In genomic region chr3:69890094-69890493, GRCh38 we compare ENCODE assay signal across 16 cellular contexts.
DNase-seq lines count a peak whose midpoint lies in the region; ATAC-seq, FAIRE-seq and TF ChIP-seq lines count a peak whose summit lies in the region.
"Had no signal": no experiment of that assay in that cellular context is flagged by ENCODE, and none has a peak within 500 bp of the region (broad histone marks: within the 10 kb centered on the region; RNA-seq: fewer than 3 reads in every experiment).

No MANE protein-coding gene starts in this region.

- intact Hi-C loops in MCF 10A (cut with micrococcal nuclease), result no loop called here
- intact Hi-C loops in breast epithelium (cut with DNase I; ENCODE audit: low total_unique reads), result no loop called here
- intact Hi-C loops in endothelial cell of umbilical vein (cut with micrococcal nuclease), result no loop called here

- no peaks in the 10 kb centered on the region for H3K9me3 ChIP-seq in breast epithelium
- H3K9me3 ChIP-seq in endothelial cell of umbilical vein (replicated peaks; ENCODE audit: control insufficient read depth, insufficient read depth, low read length), result no peaks in the 10 kb centered on the region
- H3K9me3 ChIP-seq: right lobe of liver had no signal

- H3K4me3 ChIP-seq in breast epithelium, result no peak overlapping the region
- no peak overlapping the region for H3K4me3 ChIP-seq in endothelial cell of umbilical vein (replicated peaks in 1 of 3; ENCODE audit: insufficient read depth in 1 of 3, low read depth in 1 of 3, low read length in 3 of 3)
- H3K4me3 ChIP-seq: coronary artery, GM23338, neural progenitor cell, right lobe of liver had no signal

- peak; percentile 71 for ATAC-seq in stimulated activated effector memory CD8-positive, alpha-beta T cell treated with anti-CD3 and anti-CD28 coated beads, Interleukin-12 subunit alpha, Interleukin-12 subunit beta, amount 100 ng/mL, for 72 hours
- no peak for ATAC-seq in HG02852 (IDR thresholded peaks at IDR 0.05; ENCODE audit: unreplicated experiment)
- ATAC-seq in HG02884 (IDR thresholded peaks at IDR 0.05; ENCODE audit: unreplicated experiment), result no peak
- ATAC-seq: esophagus mucosa, GM23338, right lobe of liver, WTC11 had no signal

- H3K36me3 Mint-ChIP-seq in MCF 10A (ENCODE audit: insufficient read depth, unreplicated experiment), result no peaks in the 10 kb centered on the region
- no peaks in the 10 kb centered on the region for H3K36me3 Mint-ChIP-seq in stimulated activated effector memory CD8-positive, alpha-beta T cell treated with anti-CD3 and anti-CD28 coated beads, Interleukin-12 subunit alpha, Interleukin-12 subunit beta, amount 100 ng/mL, for 72 hours
- H3K36me3 Mint-ChIP-seq: neural progenitor cell, WTC11 had no signal

- TF ChIP-seq POLR2A in breast epithelium (IDR thresholded peaks at IDR 0.05), result no peak
- TF ChIP-seq POLR2A in endothelial cell of umbilical vein (IDR thresholded peaks at IDR 0.05; ENCODE audit: low read depth, low read length), result no peak

- no peaks in the 10 kb centered on the region for H3K27me3 Mint-ChIP-seq in MCF 10A (ENCODE audit: insufficient read depth, unreplicated experiment)

- DNase-seq in MCF 10A (ENCODE audit: unreplicated experiment) (peak; percentile 27), breast epithelium (ENCODE audit: low spot score in 2 of 2) (no peak), M059J (ENCODE audit: low read depth) (peak; percentile 70), endothelial cell of umbilical vein (ENCODE audit: low read depth, low spot score) (peak; percentile 53), T-helper 1 cell (no peak)
- no peak for DNase-seq in stimulated activated effector memory CD8-positive, alpha-beta T cell treated with anti-CD3 and anti-CD28 coated beads, Interleukin-12 subunit alpha, Interleukin-12 subunit beta, amount 100 ng/mL, for 72 hours (ENCODE audit: low spot score in 2 of 2)
- DNase-seq: activated T-cell treated with anti-CD3 and anti-CD28 coated beads for 4 hours, right lobe of liver had no signal

- no peak overlapping the region for H3K4me3 Mint-ChIP-seq in MCF 10A (ENCODE audit: unreplicated experiment)
- no peak overlapping the region for H3K4me3 Mint-ChIP-seq in stimulated activated effector memory CD8-positive, alpha-beta T cell treated with anti-CD3 and anti-CD28 coated beads, Interleukin-12 subunit alpha, Interleukin-12 subunit beta, amount 100 ng/mL, for 72 hours
- H3K4me3 Mint-ChIP-seq: GM23338, neural progenitor cell, WTC11 had no signal

- no peaks in the 10 kb centered on the region for H4K20me1 ChIP-seq in endothelial cell of umbilical vein (replicated peaks; ENCODE audit: control insufficient read depth, extremely low read depth, insufficient read depth, low read length)

- no peaks in the 10 kb centered on the region for H3K79me2 ChIP-seq in endothelial cell of umbilical vein (ENCODE audit: control insufficient read depth, insufficient read depth, low read length)

- TF ChIP-seq CTCF in MCF 10A (IDR thresholded peaks at IDR 0.05; ENCODE audit: unreplicated experiment), result no peak
- TF ChIP-seq CTCF in breast epithelium (IDR thresholded peaks at IDR 0.05), result no peak
- TF ChIP-seq CTCF in endothelial cell of umbilical vein (IDR thresholded peaks at IDR 0.05; ENCODE audit: extremely low read depth in 1 of 2, insufficient read depth in 1 of 2, low read depth in 1 of 2, low read length in 2 of 2), result no peak

- peak; percentile 78 for FAIRE-seq in endothelial cell of umbilical vein (lab: Jason Lieb, UNC)

- H2AFZ ChIP-seq in endothelial cell of umbilical vein (ENCODE audit: low read depth, low read length), result no peak overlapping the region
- H2AFZ ChIP-seq: GM23338, neural progenitor cell had no signal

- BruUV-seq in MCF 10A (replicated peaks; lab: Mats Ljungman, UMichigan) (no TSS peak), endothelial cell of umbilical vein (replicated peaks; lab: Mats Ljungman, UMichigan) (no TSS peak)

- no peaks in the 10 kb centered on the region for H3K9me3 Mint-ChIP-seq in MCF 10A (ENCODE audit: unreplicated experiment)
- H3K9me3 Mint-ChIP-seq in stimulated activated effector memory CD8-positive, alpha-beta T cell treated with anti-CD3 and anti-CD28 coated beads, Interleukin-12 subunit alpha, Interleukin-12 subunit beta, amount 100 ng/mL, for 72 hours, result no peaks in the 10 kb centered on the region
- H3K9me3 Mint-ChIP-seq: GM23338, neural progenitor cell, WTC11 had no signal

- H3K4me1 ChIP-seq in breast epithelium, result no peaks in the 10 kb centered on the region
- H3K4me1 ChIP-seq in endothelial cell of umbilical vein (ENCODE audit: control insufficient read depth, extremely low read depth, insufficient read depth, low read length), result peaks cover 19% of the 10 kb centered on the region
- H3K4me1 ChIP-seq: right lobe of liver had no signal

- dilution Hi-C loops in endothelial cell of umbilical vein (cut with MboI; ENCODE audit: extremely low pct_ligation_motif_present, low sequenced_read_pairs), result no loop called here

- H3K27me3 ChIP-seq in breast epithelium (no peaks in the 10 kb centered on the region), endothelial cell of umbilical vein (ENCODE audit: control insufficient read depth in 2 of 2, insufficient read depth in 2 of 2, low read length in 2 of 2) (no peaks in the 10 kb centered on the region)
- H3K27me3 ChIP-seq: neural progenitor cell, right lobe of liver had no signal

- peak overlapping the region; percentile 14 for H3K4me2 ChIP-seq in endothelial cell of umbilical vein (ENCODE audit: insufficient read depth, low read length)
- H3K4me2 ChIP-seq: GM23338, KMS-11, neural progenitor cell had no signal

- POLR2A ChIA-PET in MCF 10A (lab: Yijun Ruan, JAX), result interaction anchor here (1.7 kb wide), 1 partner anchor 10 kb away, joined by 6 read pairs; no protein-coding TSS in a partner anchor
- POLR2A ChIA-PET in endothelial cell of umbilical vein (lab: Charles Lee), result no interaction called here

- H3K36me3 ChIP-seq in breast epithelium (no peaks in the 10 kb centered on the region), endothelial cell of umbilical vein (ENCODE audit: control insufficient read depth in 2 of 2, extremely low read depth in 1 of 2, insufficient read depth in 2 of 2, low read length in 2 of 2) (no peaks in the 10 kb centered on the region)
- H3K36me3 ChIP-seq: neural progenitor cell, right lobe of liver had no signal

- no peaks in the 10 kb centered on the region for H3K9me1 ChIP-seq in endothelial cell of umbilical vein (replicated peaks; ENCODE audit: control insufficient read depth, extremely low read depth, insufficient read depth, low read length)

- H3K27ac ChIP-seq in breast epithelium (no peak overlapping the region), endothelial cell of umbilical vein (ENCODE audit: insufficient read depth, low read depth, low read length) (peak overlapping the region; percentile 0)
- H3K27ac ChIP-seq: coronary artery, KMS-11, neural progenitor cell, right lobe of liver had no signal

- peaks cover 7% of the 10 kb centered on the region for H3K4me1 Mint-ChIP-seq in MCF 10A (ENCODE audit: insufficient read depth, unreplicated experiment)
- H3K4me1 Mint-ChIP-seq in stimulated activated effector memory CD8-positive, alpha-beta T cell treated with anti-CD3 and anti-CD28 coated beads, Interleukin-12 subunit alpha, Interleukin-12 subunit beta, amount 100 ng/mL, for 72 hours, result no peaks in the 10 kb centered on the region

- no peak overlapping the region for H3K9ac ChIP-seq in endothelial cell of umbilical vein (replicated peaks; ENCODE audit: extremely low read depth, insufficient read depth, low read length)
- H3K9ac ChIP-seq: KMS-11, neural progenitor cell had no signal

- H3K27ac Mint-ChIP-seq in MCF 10A (ENCODE audit: low read depth, unreplicated experiment), result no peak overlapping the region
- no peak overlapping the region for H3K27ac Mint-ChIP-seq in stimulated activated effector memory CD8-positive, alpha-beta T cell treated with anti-CD3 and anti-CD28 coated beads, Interleukin-12 subunit alpha, Interleukin-12 subunit beta, amount 100 ng/mL, for 72 hours
- H3K27ac Mint-ChIP-seq: GM23338, neural progenitor cell, WTC11 had no signal

- CTCF ChIA-PET in MCF 10A (lab: Yijun Ruan, JAX) (no interaction called here), endothelial cell of umbilical vein (lab: Charles Lee) (no interaction called here)

TF ChIP-seq in endothelial cell of umbilical vein, 7 proteins besides CTCF, POLR2A, EP300 and RAD21:
- TF ChIP-seq GATA2 (IDR thresholded peaks at IDR 0.05; ENCODE audit: insufficient read depth, insufficient read length, low read depth, low read length) (no peak), POLR2AphosphoS5 (IDR thresholded peaks at IDR 0.05; ENCODE audit: insufficient read depth, low read depth, low read length) (no peak), FOS (IDR thresholded peaks at IDR 0.05; ENCODE audit: borderline replicate concordance, insufficient read depth, low read length) (peak; percentile 49)
TF ChIP-seq in endothelial cell of umbilical vein: peak in this region for 1.

Comparison
In these comparisons a context has a peak if more than half of its experiments do, and no peak if none do; other contexts are left out.
1. DNase-seq: peak in MCF 10A (single experiment), M059J (single experiment) and endothelial cell of umbilical vein (single experiment); none in breast epithelium (0 of 2), stimulated activated effector memory CD8-positive, alpha-beta T cell treated with anti-CD3 and anti-CD28 coated beads, Interleukin-12 subunit alpha, Interleukin-12 subunit beta, amount 100 ng/mL, for 72 hours (0 of 2) and T-helper 1 cell (0 of 5).